In the genomic region with DNA sequence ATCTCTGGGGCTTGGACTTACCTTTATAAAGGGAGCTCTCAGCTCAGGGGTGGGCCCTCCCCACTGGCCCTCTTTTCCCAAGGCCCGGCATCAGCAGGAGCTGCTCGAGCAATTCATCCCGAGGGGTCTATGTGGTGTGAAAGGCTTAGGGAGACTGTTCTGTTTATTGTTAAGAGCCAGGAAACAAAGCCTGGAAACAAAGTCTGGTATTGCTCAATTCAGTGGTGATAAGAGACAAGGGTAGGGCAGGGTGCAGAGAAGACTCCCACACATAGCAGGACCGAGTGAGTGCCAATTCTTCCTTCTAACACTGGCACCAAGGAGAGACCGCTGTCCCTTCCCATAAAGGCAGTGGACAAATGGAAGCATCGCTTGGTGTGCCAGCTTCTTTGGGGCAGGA, we compare ENCODE assay signal across 21 cellular contexts.
"Had no signal": no experiment of that assay in that cellular context is flagged by ENCODE, and none has a peak within 500 bp of the region (broad histone marks: within the 10 kb centered on the region; RNA-seq: fewer than 3 reads in every experiment).

No MANE protein-coding gene starts in this region.

- H3K27ac ChIP-seq: PC-9, Peyer's patch, SJSA1, SK-N-MC had no signal

- H3K4me3 ChIP-seq: MG63, PC-9, Peyer's patch, SJSA1, SK-N-MC had no signal

- ATAC-seq: Right ventricle myocardium inferior had no signal

- H3K36me3 ChIP-seq: MG63, Peyer's patch, SJSA1 had no signal

- H3K9me3 ChIP-seq: MG63, SJSA1 had no signal

- H3K4me1 ChIP-seq: Peyer's patch, SJSA1 had no signal

- H3K27me3 ChIP-seq: MG63, Peyer's patch, SJSA1 had no signal

- DNase-seq: Karpas-422, KG1, MG63, NCI-H1092 treated with DMSO at 0.1 percent for 48 hours, NCI-H1436, NCI-H187, NCI-H2029, NCI-H2081 treated with DMSO at 0.1 percent for 48 hours, NCI-H2171, NCI-H226, NCI-H446, NCI-H510A, NCI-H524 treated with DMSO at 0.1 percent for 48 hours, NCI-H69, NCI-H774, PC-9, Peyer's patch, SHP77 treated with DMSO at 0.1 percent for 48 hours had no signal
